ENCODE assay signal across 9 cellular contexts in the genomic region with DNA sequence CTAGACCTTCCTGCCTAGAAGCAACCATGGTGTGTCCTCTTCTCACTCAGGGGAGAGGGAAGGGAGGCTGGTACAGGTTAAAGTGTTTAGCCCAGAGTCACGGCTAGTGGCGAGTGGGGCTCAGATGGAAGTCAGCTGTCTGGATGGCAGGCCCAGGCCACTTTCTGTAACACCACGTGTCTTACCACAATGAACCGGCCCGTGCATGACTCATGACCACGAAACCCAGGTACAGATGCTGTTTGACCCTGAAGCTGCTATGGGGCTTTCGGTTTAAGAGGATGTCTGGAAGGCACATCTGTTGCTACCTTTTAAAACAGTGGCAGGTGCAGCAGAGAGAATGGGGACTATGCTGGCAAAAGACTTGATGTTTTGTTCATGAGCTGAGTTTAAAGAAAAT. TPM values are rescaled to one million over a fixed set of nuclear protein-coding genes. Genes with fewer than 3 reads are reported as not detected.
DNase-seq lines count a peak whose midpoint lies in the region; ATAC-seq and TF ChIP-seq lines count a peak whose summit lies in the region.
"Had no signal": no experiment of that assay in that cellular context is flagged by ENCODE, and none has a peak within 500 bp of the region (broad histone marks: within the 10 kb centered on the region; RNA-seq: fewer than 3 reads in every experiment).

No MANE protein-coding gene starts in this region.

- no peaks in the 10 kb centered on the region for H3K9me3 ChIP-seq in DND-41 (ENCODE audit: insufficient read depth, low read length, severe bottlenecking)

- H3K36me3 Mint-ChIP-seq in activated T-helper 1 cell treated with anti-CD3 and anti-CD28 coated beads, Interleukin-12 subunit alpha, Interleukin-12 subunit beta, Interleukin-2, Interleukin-4 antibody, amounts not matched to agents 30 ng/mL and 10 ng/mL and 1 ng/mL, durations not matched to agents 14 hours and 24 hours and 36 hours (ENCODE audit: low read depth), result peaks cover 23% of the 10 kb centered on the region

- TF ChIP-seq CTCF in DND-41 (IDR thresholded peaks at IDR 0.05; ENCODE audit: borderline replicate concordance, extremely low read depth, low read length, poor library complexity, severe bottlenecking), result no peak

- DNase-seq in DND-41, result peak; percentile 82
- DNase-seq in Jurkat, Clone E6-1 (ENCODE audit: low read depth, low spot score), result peak; percentile 74
- DNase-seq in activated T-helper 1 cell treated with anti-CD3 and anti-CD28 coated beads, Interleukin-12 subunit alpha, Interleukin-12 subunit beta, Interleukin-2, Interleukin-4 antibody, amounts not matched to agents 30 ng/mL and 10 ng/mL and 1 ng/mL, durations not matched to agents 14 hours and 24 hours and 36 hours (ENCODE audit: low spot score), result peak; percentile 61
- peak; percentile 56 to 61 for DNase-seq in stimulated activated CD4-positive, alpha-beta T cell treated with anti-CD3 and anti-CD28 coated beads, Interleukin-2, amount 100 ng/mL, for 24 hours
- DNase-seq in inferior parietal cortex (ENCODE audit: extremely low spot score), result no peak
- DNase-seq in HUDEP-2 (lab: John Stamatoyannopoulos, UW; ENCODE audit: unreplicated experiment in 76 of 76), result no peak
- DNase-seq in NCI-H510A treated with DMSO at 0.1 percent for 48 hours (lab: John Stamatoyannopoulos, UW), result no peak

- H3K4me1 Mint-ChIP-seq in activated T-helper 1 cell treated with anti-CD3 and anti-CD28 coated beads, Interleukin-12 subunit alpha, Interleukin-12 subunit beta, Interleukin-2, Interleukin-4 antibody, amounts not matched to agents 30 ng/mL and 10 ng/mL and 1 ng/mL, durations not matched to agents 14 hours and 24 hours and 36 hours (ENCODE audit: low read depth), result peaks cover 62% of the 10 kb centered on the region

- peak overlapping the region; percentile 96 for H3K27ac ChIP-seq in DND-41 (ENCODE audit: low read length)
- H3K27ac ChIP-seq: cardiac muscle cell had no signal

- peaks cover 15% of the 10 kb centered on the region for H3K9me3 Mint-ChIP-seq in activated T-helper 1 cell treated with anti-CD3 and anti-CD28 coated beads, Interleukin-12 subunit alpha, Interleukin-12 subunit beta, Interleukin-2, Interleukin-4 antibody, amounts not matched to agents 30 ng/mL and 10 ng/mL and 1 ng/mL, durations not matched to agents 14 hours and 24 hours and 36 hours

- H3K4me2 ChIP-seq in DND-41 (ENCODE audit: insufficient read depth, low read length), result peak overlapping the region; percentile 32

- H3K4me3 Mint-ChIP-seq in activated T-helper 1 cell treated with anti-CD3 and anti-CD28 coated beads, Interleukin-12 subunit alpha, Interleukin-12 subunit beta, Interleukin-2, Interleukin-4 antibody, amounts not matched to agents 30 ng/mL and 10 ng/mL and 1 ng/mL, durations not matched to agents 14 hours and 24 hours and 36 hours, result no peak overlapping the region

- no peak overlapping the region for H3K27ac Mint-ChIP-seq in activated T-helper 1 cell treated with anti-CD3 and anti-CD28 coated beads, Interleukin-12 subunit alpha, Interleukin-12 subunit beta, Interleukin-2, Interleukin-4 antibody, amounts not matched to agents 30 ng/mL and 10 ng/mL and 1 ng/mL, durations not matched to agents 14 hours and 24 hours and 36 hours

- intact Hi-C loops in activated T-helper 1 cell treated with anti-CD3 and anti-CD28 coated beads, Interleukin-12 subunit alpha, Interleukin-12 subunit beta, Interleukin-2, Interleukin-4 antibody, amounts not matched to agents 30 ng/mL and 10 ng/mL and 1 ng/mL, durations not matched to agents 14 hours and 24 hours and 36 hours (cut with micrococcal nuclease), result loop anchor here (2.0 to 10.0 kb wide), 5 partner anchors 70 to 1286 kb away; a partner anchor contains a TSS

- no peaks in the 10 kb centered on the region for H3K27me3 ChIP-seq in DND-41 (ENCODE audit: insufficient read depth, low read length, poor library complexity)
- H3K27me3 ChIP-seq: cardiac muscle cell had no signal

- peaks cover 4% of the 10 kb centered on the region for H3K27me3 Mint-ChIP-seq in activated T-helper 1 cell treated with anti-CD3 and anti-CD28 coated beads, Interleukin-12 subunit alpha, Interleukin-12 subunit beta, Interleukin-2, Interleukin-4 antibody, amounts not matched to agents 30 ng/mL and 10 ng/mL and 1 ng/mL, durations not matched to agents 14 hours and 24 hours and 36 hours (ENCODE audit: insufficient read depth)

- ATAC-seq in DND-41 (ENCODE audit: insufficient read depth, low read depth) (peak; percentile 71), GM21529 (IDR thresholded peaks at IDR 0.05; ENCODE audit: unreplicated experiment) (peak; percentile 94)

- H3K36me3 ChIP-seq in DND-41 (ENCODE audit: insufficient read depth, low read length), result no peaks in the 10 kb centered on the region
- H3K36me3 ChIP-seq: cardiac muscle cell had no signal

- H2AFZ ChIP-seq in DND-41 (ENCODE audit: low read depth, low read length), result no peak overlapping the region

- H3K79me2 ChIP-seq in DND-41 (ENCODE audit: insufficient read depth, low read length), result no peaks in the 10 kb centered on the region

- H3K9ac ChIP-seq in DND-41 (ENCODE audit: low read depth, low read length), result peak overlapping the region; percentile 43

- H3K4me1 ChIP-seq in DND-41 (ENCODE audit: insufficient read depth, low read length), result peaks cover 77% of the 10 kb centered on the region

- no peak overlapping the region for H3K4me3 ChIP-seq in DND-41 (ENCODE audit: low read depth in 1 of 2, low read length in 2 of 2)
- H3K4me3 ChIP-seq in Jurkat, Clone E6-1 (ENCODE audit: low read length), result no peak overlapping the region
- H3K4me3 ChIP-seq: cardiac muscle cell had no signal

- no peaks in the 10 kb centered on the region for H4K20me1 ChIP-seq in DND-41 (ENCODE audit: insufficient read depth, low read length)

RNA-seq across cellular contexts. Expression of a gene that starts 36.5 kb away (rescaled TPM):
- polyA plus RNA-seq in Jurkat, Clone E6-1 (2012; ENCODE audit: insufficient read depth, insufficient read length), result 81.4 TPM
- total RNA-seq in activated T-helper 1 cell treated with anti-CD3 and anti-CD28 coated beads, Interleukin-12 subunit alpha, Interleukin-12 subunit beta, Interleukin-2, Interleukin-4 antibody, amounts not matched to agents 30 ng/mL and 10 ng/mL and 1 ng/mL, durations not matched to agents 14 hours and 24 hours and 36 hours, result 17.3 and 19.1 TPM in 2 replicates

Comparison
In these comparisons a context has a peak if more than half of its experiments do, and no peak if none do; other contexts are left out.
1. DNase-seq: peak in DND-41 (single experiment), Jurkat, Clone E6-1 (single experiment), activated T-helper 1 cell treated with anti-CD3 and anti-CD28 coated beads, Interleukin-12 subunit alpha, Interleukin-12 subunit beta, Interleukin-2, Interleukin-4 antibody, amounts not matched to agents 30 ng/mL and 10 ng/mL and 1 ng/mL, durations not matched to agents 14 hours and 24 hours and 36 hours (single experiment) and stimulated activated CD4-positive, alpha-beta T cell treated with anti-CD3 and anti-CD28 coated beads, Interleukin-2, amount 100 ng/mL, for 24 hours (2 of 2); none in inferior parietal cortex (single experiment), HUDEP-2 (0 of 76) and NCI-H510A treated with DMSO at 0.1 percent for 48 hours (single experiment).